In the genomic region with DNA sequence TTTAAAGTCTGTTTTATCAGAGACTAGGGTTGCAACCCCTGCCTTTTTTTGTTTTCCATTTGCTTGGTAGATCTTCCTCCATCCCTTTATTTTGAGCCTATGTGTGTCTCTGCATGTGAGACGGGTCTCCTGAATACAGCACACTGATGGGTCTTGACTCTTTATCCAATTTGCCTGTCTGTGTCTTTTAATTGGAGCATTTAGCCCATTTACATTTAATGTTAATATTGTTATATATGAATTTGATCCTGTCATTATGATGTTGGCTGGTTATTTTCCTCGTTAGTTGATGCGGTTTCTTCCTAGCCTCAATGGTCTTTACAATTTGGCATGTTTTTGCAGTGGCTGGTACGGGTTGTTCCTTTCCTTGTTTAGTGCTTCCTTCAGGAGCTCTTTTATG, we compare ENCODE assay signal across 2 cellular contexts. TPM values are rescaled to one million over a fixed set of nuclear protein-coding genes. Genes with fewer than 3 reads are reported as not detected.
"Had no signal": no experiment of that assay in that cellular context is flagged by ENCODE, and none has a peak within 500 bp of the region (broad histone marks: within the 10 kb centered on the region; RNA-seq: fewer than 3 reads in every experiment).

No MANE protein-coding gene starts in this region.

RNA-seq across cellular contexts. Expression of gene SPON1, which starts 25.4 kb away (rescaled TPM):
- total RNA-seq: activated B cell treated with CpG ODN at 0.5 μM for 24 hours; activated CD8-positive, alpha-beta memory T cell treated with anti-CD3 and anti-CD28 coated beads, Interleukin-2, amount 10 ng/mL, durations not matched to agents 7 days and 5 days had no signal
